In the genomic region with DNA sequence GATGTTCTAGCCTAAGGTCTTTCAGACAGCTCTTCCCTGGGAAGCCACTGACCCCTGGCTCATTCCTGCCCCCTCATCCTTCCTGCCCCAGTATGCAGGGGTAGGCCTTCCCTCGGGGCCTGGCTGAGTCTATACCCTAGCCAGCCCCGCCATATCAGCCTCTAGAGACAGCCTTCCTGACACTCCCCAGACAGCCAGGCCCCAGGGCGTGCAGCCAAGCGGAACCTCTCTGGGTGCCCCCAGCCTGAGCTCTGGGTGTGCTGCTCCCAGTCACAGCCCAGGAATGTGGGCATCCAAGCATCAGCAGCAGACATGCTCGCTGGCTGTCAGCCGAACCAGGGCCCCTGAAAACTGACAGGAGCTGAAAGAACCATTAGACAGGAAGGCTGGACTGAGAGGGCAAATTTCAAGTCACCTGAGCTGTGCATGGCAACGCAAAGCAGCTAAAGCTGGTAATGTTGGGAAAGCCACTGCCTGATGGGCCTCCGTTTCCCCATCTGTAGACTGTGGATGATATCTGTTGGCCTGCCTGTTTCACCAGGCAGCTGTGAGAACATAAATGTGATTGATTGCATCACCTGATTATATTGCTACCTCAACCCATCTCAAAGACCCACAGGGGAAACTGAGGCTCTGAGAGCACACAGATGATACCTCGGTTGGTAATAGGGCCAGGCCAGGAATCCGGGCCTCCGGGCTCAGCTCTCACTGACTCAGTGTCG, we compare ENCODE assay signal across 8 cellular contexts.
A peak's percentile ranks its signal among the peaks of the same experiment; 100 is the strongest.
DNase-seq lines count a peak whose midpoint lies in the region; ATAC-seq and TF ChIP-seq lines count a peak whose summit lies in the region.

No MANE protein-coding gene starts in this region.

- intact Hi-C loops in ascending aorta (cut with DNase I) (loop anchor here (5.0 kb wide), 1 partner anchor 75 kb away; no protein-coding TSS in a partner anchor), spleen (cut with DNase I; ENCODE audit: low total_unique reads) (no loop called here)

- in situ Hi-C loops in GM13977 (cut with MboI; ENCODE audit: low pct_unique_long_range_greater_than_20kb, low sequenced_read_pairs, unreplicated experiment) = loop anchor here (10.0 kb wide), 1 partner anchor 107 kb away; no protein-coding TSS in a partner anchor

- H3K27me3 ChIP-seq in ascending aorta (no peaks in the 10 kb centered on the region), spleen (replicated peaks in 1 of 7) (peaks cover 0 to 4% (median 0%) of the 10 kb centered on the region in 7 donors)

- no peak overlapping the region for H3K27ac Mint-ChIP-seq in activated CD8-positive, alpha-beta memory T cell treated with anti-CD3 and anti-CD28 coated beads, Interleukin-2, amount 10 ng/mL, durations not matched to agents 7 days and 5 days

- 69 to 76% (median 71%) methylated on average over 11 to 12 of the region's 12 CpGs for WGBS in spleen, 5 donors

- peaks cover 7% of the 10 kb centered on the region for H3K4me1 Mint-ChIP-seq in activated CD8-positive, alpha-beta memory T cell treated with anti-CD3 and anti-CD28 coated beads, Interleukin-2, amount 10 ng/mL, durations not matched to agents 7 days and 5 days

- no peak overlapping the region for H3K27ac ChIP-seq in HEK293 (ENCODE audit: extremely low read depth, low read depth, low read length)
- peak overlapping the region; percentile 82 to 85 for H3K27ac ChIP-seq in ascending aorta
- peak overlapping the region; percentile 66 to 92 (median 84) for H3K27ac ChIP-seq in spleen

- H3K9me3 ChIP-seq in HEK293 (ENCODE audit: control insufficient read depth, insufficient read depth, low read depth, low read length) (no peaks in the 10 kb centered on the region), ascending aorta (no peaks in the 10 kb centered on the region), spleen (no peaks in the 10 kb centered on the region)

- no peaks in the 10 kb centered on the region for H3K36me3 ChIP-seq in HEK293 (ENCODE audit: control insufficient read depth in 2 of 2, insufficient read depth in 1 of 2, low read length in 2 of 2)
- H3K36me3 ChIP-seq in ascending aorta = no peaks in the 10 kb centered on the region
- no peaks in the 10 kb centered on the region for H3K36me3 ChIP-seq in spleen

- no peak overlapping the region for H3K4me3 Mint-ChIP-seq in activated CD8-positive, alpha-beta memory T cell treated with anti-CD3 and anti-CD28 coated beads, Interleukin-2, amount 10 ng/mL, durations not matched to agents 7 days and 5 days

- DNase-seq in ascending aorta (ENCODE audit: low spot score in 2 of 2) (peak in 1 of 2 donors; percentile 79), islet precursor cell (peak; percentile 100), spleen (no peak), globus pallidus (ENCODE audit: low spot score) (no peak), GM13977 (ENCODE audit: low spot score) (no peak)
- DNase-seq in activated CD8-positive, alpha-beta memory T cell treated with anti-CD3 and anti-CD28 coated beads, Interleukin-2, amount 10 ng/mL, durations not matched to agents 7 days and 5 days = no peak

- CTCF ChIA-PET in HEK293 (lab: Yijun Ruan, JAX) = interaction anchor here (1.5 kb wide), 1 partner anchor 10 kb away, joined by 8 read pairs; no protein-coding TSS in a partner anchor
- CTCF ChIA-PET in activated CD8-positive, alpha-beta memory T cell treated with anti-CD3 and anti-CD28 coated beads, Interleukin-2, amount 10 ng/mL, durations not matched to agents 7 days and 5 days (lab: Charles Lee) = interaction anchor here (1.3 kb wide), 1 partner anchor 370 kb away, joined by 3 read pairs; no protein-coding TSS in a partner anchor

- TF ChIP-seq POLR2A in spleen (IDR thresholded peaks at IDR 0.05) = no peak

- no peaks in the 10 kb centered on the region for H3K4me1 ChIP-seq in HEK293 (ENCODE audit: control insufficient read depth, insufficient read depth, low read length)
- H3K4me1 ChIP-seq in ascending aorta = peaks cover 11 to 31% of the 10 kb centered on the region in 2 donors
- peaks cover 20 to 49% (median 29%) of the 10 kb centered on the region in 6 donors for H3K4me1 ChIP-seq in spleen

- no peaks in the 10 kb centered on the region for H3K36me3 Mint-ChIP-seq in activated CD8-positive, alpha-beta memory T cell treated with anti-CD3 and anti-CD28 coated beads, Interleukin-2, amount 10 ng/mL, durations not matched to agents 7 days and 5 days

- no peak overlapping the region for H3K4me3 ChIP-seq in HEK293 (ENCODE audit: low read depth, low read length)
- H3K4me3 ChIP-seq in ascending aorta = no peak overlapping the region
- no peak overlapping the region for H3K4me3 ChIP-seq in spleen

- POLR2A ChIA-PET in HEK293 (lab: Yijun Ruan, JAX) = no interaction called here

- no peak for ATAC-seq in GM18870 (IDR thresholded peaks at IDR 0.05; ENCODE audit: unreplicated experiment)
- no peak for ATAC-seq in activated CD8-positive, alpha-beta memory T cell treated with anti-CD3 and anti-CD28 coated beads, Interleukin-2, amount 10 ng/mL, durations not matched to agents 7 days and 5 days

- no peaks in the 10 kb centered on the region for H3K9me3 Mint-ChIP-seq in activated CD8-positive, alpha-beta memory T cell treated with anti-CD3 and anti-CD28 coated beads, Interleukin-2, amount 10 ng/mL, durations not matched to agents 7 days and 5 days (ENCODE audit: low read depth)

- TF ChIP-seq CTCF in HEK293 (tag by site-specific recombination; IDR thresholded peaks at IDR 0.05) (no peak), ascending aorta (IDR thresholded peaks at IDR 0.05) (no peak), spleen (IDR thresholded peaks at IDR 0.05 in 8 of 11, conservative IDR thresholded peaks at IDR 0.05 in 3 of 11) (no peak), GM13977 (IDR thresholded peaks at IDR 0.05; ENCODE audit: extremely low read depth, insufficient read depth, missing control alignments) (no peak)

- H3K27me3 Mint-ChIP-seq in activated CD8-positive, alpha-beta memory T cell treated with anti-CD3 and anti-CD28 coated beads, Interleukin-2, amount 10 ng/mL, durations not matched to agents 7 days and 5 days = peaks cover 16% of the 10 kb centered on the region

TF ChIP-seq in HEK293, 187 proteins besides CTCF, POLR2A, EP300 and RAD21:
- 0 out of 2 replicates have a peak, but pooled peaks have one; percentile 27 for TF ChIP-seq ZBTB20 (tag by site-specific recombination; IDR thresholded peaks at IDR 0.05)
- no peak for TF ChIP-seq ZIC2 (tag by site-specific recombination; IDR thresholded peaks at IDR 0.05)
- TF ChIP-seq TCF7L2 (IDR thresholded peaks at IDR 0.05; ENCODE audit: borderline replicate concordance, low read depth, low read length) = no peak
- TF ChIP-seq ZBTB17 (tag by site-specific recombination; IDR thresholded peaks at IDR 0.05) = 0 out of 2 replicates have a peak, but pooled peaks have one; percentile 17
TF ChIP-seq in HEK293: peak in this region for 2.
